Comparison of ENCODE assay signal across 1 cellular context in genomic region chr15:90070605-90071004, GRCh38.
TF ChIP-seq lines count a peak whose summit lies in the region.
"Not testable (repeated sequence)": the region's sequence is repeated elsewhere in the genome, so short reads cannot be mapped to it uniquely, and the experiment has no call there.

No MANE protein-coding gene starts in this region.

TF ChIP-seq in HepG2, 621 proteins besides CTCF, POLR2A, EP300 and RAD21:
- TF ChIP-seq ZNF121 (CRISPR knock-in tag; IDR thresholded peaks at IDR 0.05) (peak; percentile 95), NR2F6 (CRISPR knock-in tag; IDR thresholded peaks at IDR 0.05) (0 out of 2 replicates have a peak, but pooled peaks have one; percentile 33), CEBPG (CRISPR knock-in tag; IDR thresholded peaks at IDR 0.05) (0 out of 2 replicates have a peak, but pooled peaks have one; percentile 22)
- not testable (repeated sequence) for TF ChIP-seq NR2F6 (IDR thresholded peaks at IDR 0.05)
